8 cellular contexts compared by ENCODE assay signal in the genomic region with DNA sequence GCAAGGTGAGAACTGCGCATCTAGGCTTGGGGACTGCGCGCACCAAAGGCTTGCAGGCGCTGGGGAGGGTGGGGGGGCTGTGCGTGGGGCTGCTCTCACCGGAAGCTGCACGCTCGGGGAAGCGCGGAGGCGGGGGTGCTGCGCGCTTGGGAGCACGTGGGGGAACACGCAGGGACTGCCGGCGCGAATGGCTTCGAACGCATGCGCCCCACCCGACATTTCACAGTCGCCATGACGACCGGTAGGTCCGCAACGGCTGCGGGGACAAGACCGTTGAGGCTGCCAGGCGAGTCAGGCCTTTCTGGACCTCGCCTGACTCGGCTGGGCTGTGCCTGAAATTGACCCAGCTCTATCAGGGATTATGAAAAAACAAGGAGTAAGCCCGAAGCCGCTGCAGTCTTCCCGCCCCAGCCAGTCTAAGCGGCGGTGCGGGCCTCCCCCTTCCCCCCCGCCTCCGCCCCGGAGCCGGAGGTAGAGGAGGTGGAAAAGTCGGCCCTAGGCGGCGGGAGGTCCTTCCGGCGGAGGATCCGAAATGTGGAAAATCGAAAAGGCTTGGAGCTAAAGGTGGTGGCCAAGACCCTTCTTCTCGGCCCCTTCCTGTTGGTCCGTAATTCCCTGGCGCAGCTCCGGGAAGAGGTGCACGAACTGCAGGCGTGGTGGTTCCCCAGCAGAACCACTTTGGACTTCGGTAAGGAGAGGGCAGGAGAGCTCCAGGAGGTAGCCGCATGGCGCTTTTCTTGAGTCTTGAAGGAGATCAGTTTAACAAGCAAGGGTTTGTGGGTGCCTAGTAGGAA. TPM values are rescaled to one million over a fixed set of nuclear protein-coding genes. Genes with fewer than 3 reads are reported as not detected.
DNase-seq lines count a peak whose midpoint lies in the region; ATAC-seq and TF ChIP-seq lines count a peak whose summit lies in the region.

No MANE protein-coding gene starts in this region.

- no peaks in the 10 kb centered on the region for H3K9me3 ChIP-seq in Peyer's patch
- no peaks in the 10 kb centered on the region for H3K9me3 ChIP-seq in body of pancreas

- H3K4me3 ChIP-seq in Peyer's patch (peak overlapping the region; percentile 20 to 45 (median 30)), body of pancreas (peak overlapping the region; percentile 1 to 33), skeletal muscle cell (ENCODE audit: low read depth, low read length) (peak overlapping the region; percentile 45)

- peak; percentile 16 for DNase-seq in DMS79 (lab: John Stamatoyannopoulos, UW)
- DNase-seq in Peyer's patch: peak in 1 of 3 donors; percentile 45
- DNase-seq in body of pancreas: peak; percentile 41 to 71 (median 49)
- DNase-seq in iPS-NIHi7 (ENCODE audit: extremely low spot score): peak; percentile 20
- DNase-seq in skeletal muscle cell (ENCODE audit: low read depth): no peak
- no peak for DNase-seq in KBM-7

- peaks cover 0 to 7% (median 0%) of the 10 kb centered on the region in 4 donors for H3K4me1 ChIP-seq in Peyer's patch
- H3K4me1 ChIP-seq in body of pancreas: peaks cover 10% of the 10 kb centered on the region

- WGBS in body of pancreas, 2 donors: 1% methylated on average over 27 to 58 of the region's 58 CpGs

- H3K27ac ChIP-seq in Peyer's patch (no peak overlapping the region), body of pancreas (no peak overlapping the region)

- H3K27me3 ChIP-seq in Peyer's patch: no peaks in the 10 kb centered on the region
- H3K27me3 ChIP-seq in body of pancreas: no peaks in the 10 kb centered on the region

- peak; percentile 81 for ATAC-seq in body of pancreas
- ATAC-seq in GM21423 (IDR thresholded peaks at IDR 0.05; ENCODE audit: unreplicated experiment): no peak
- no peak for ATAC-seq in HG03521 (IDR thresholded peaks at IDR 0.05; ENCODE audit: unreplicated experiment)

- no peaks in the 10 kb centered on the region for H3K36me3 ChIP-seq in Peyer's patch
- H3K36me3 ChIP-seq in body of pancreas (replicated peaks in 1 of 2; ENCODE audit: insufficient read depth in 1 of 2, low read depth in 2 of 2): no peaks in the 10 kb centered on the region

- in situ Hi-C loops in KBM-7 (cut with MboI; ENCODE audit: low pct_unique_long_range_greater_than_20kb, low sequenced_read_pairs): no loop called here

- TF ChIP-seq POLR2A in Peyer's patch (IDR thresholded peaks at IDR 0.05) (no peak), body of pancreas (IDR thresholded peaks at IDR 0.05) (no peak)

- intact Hi-C loops in body of pancreas (cut with DNase I): no loop called here

- TF ChIP-seq CTCF in Peyer's patch (IDR thresholded peaks at IDR 0.05) (no peak), body of pancreas (IDR thresholded peaks at IDR 0.05) (no peak)

RNA-seq across cellular contexts. Expression of gene STEAP1, which starts 34.9 kb away (rescaled TPM):
- total RNA-seq in Peyer's patch (1 to 10 TPM; 2.0 to 6.6 (median 3.9) TPM), body of pancreas (10 to 100 TPM in 1 of 2 donors, 1 to 10 TPM in 1; 3.0 to 12.7 TPM)

Comparison
In these comparisons a context has a peak if more than half of its experiments do, and no peak if none do; other contexts are left out.
1. DNase-seq: peak in DMS79 (single experiment), body of pancreas (4 of 4) and iPS-NIHi7 (single experiment); none in skeletal muscle cell (single experiment) and KBM-7 (single experiment).
2. Peak in every context shown above with its lines, with median percentiles within 50 percentile points of each other: H3K4me3 ChIP-seq.